In the genomic region with DNA sequence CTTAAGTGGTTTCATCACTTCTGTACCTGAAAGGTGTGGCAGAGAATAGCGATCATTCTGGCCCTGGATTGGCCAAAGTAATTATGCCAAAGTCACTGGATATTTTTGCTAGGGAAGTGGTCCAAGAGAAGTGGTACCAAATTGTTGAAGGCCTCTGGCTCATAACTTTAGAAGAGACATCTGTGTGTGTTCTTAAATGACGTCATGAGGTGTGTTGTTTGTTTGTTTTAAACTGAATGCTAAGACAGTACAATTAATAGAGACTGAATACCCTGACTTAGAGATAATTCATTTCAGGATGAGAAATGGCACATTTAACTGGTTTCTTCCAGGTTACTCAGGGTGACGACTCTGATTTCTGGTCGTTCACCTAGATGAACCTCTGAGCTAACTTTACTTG, we compare ENCODE assay signal across 1 cellular context.
TF ChIP-seq lines count a peak whose summit lies in the region.

No MANE protein-coding gene starts in this region.

TF ChIP-seq in HepG2, 621 proteins besides CTCF, POLR2A, EP300 and RAD21 (continued from another document):
- TF ChIP-seq, protein P1, sequence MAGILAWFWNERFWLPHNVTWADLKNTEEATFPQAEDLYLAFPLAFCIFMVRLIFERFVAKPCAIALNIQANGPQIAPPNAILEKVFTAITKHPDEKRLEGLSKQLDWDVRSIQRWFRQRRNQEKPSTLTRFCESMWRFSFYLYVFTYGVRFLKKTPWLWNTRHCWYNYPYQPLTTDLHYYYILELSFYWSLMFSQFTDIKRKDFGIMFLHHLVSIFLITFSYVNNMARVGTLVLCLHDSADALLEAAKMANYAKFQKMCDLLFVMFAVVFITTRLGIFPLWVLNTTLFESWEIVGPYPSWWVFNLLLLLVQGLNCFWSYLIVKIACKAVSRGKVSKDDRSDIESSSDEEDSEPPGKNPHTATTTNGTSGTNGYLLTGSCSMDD (CRISPR knock-in tag; IDR thresholded peaks at IDR 0.05): no peak
- no peak for TF ChIP-seq ZNF136 (CRISPR knock-in tag; IDR thresholded peaks at IDR 0.05; ENCODE audit: low read depth)
- 0 out of 2 replicates have a peak, but pooled peaks have one; percentile 1 for TF ChIP-seq TGIF2 (CRISPR knock-in tag; IDR thresholded peaks at IDR 0.05)
- TF ChIP-seq, protein P2, sequence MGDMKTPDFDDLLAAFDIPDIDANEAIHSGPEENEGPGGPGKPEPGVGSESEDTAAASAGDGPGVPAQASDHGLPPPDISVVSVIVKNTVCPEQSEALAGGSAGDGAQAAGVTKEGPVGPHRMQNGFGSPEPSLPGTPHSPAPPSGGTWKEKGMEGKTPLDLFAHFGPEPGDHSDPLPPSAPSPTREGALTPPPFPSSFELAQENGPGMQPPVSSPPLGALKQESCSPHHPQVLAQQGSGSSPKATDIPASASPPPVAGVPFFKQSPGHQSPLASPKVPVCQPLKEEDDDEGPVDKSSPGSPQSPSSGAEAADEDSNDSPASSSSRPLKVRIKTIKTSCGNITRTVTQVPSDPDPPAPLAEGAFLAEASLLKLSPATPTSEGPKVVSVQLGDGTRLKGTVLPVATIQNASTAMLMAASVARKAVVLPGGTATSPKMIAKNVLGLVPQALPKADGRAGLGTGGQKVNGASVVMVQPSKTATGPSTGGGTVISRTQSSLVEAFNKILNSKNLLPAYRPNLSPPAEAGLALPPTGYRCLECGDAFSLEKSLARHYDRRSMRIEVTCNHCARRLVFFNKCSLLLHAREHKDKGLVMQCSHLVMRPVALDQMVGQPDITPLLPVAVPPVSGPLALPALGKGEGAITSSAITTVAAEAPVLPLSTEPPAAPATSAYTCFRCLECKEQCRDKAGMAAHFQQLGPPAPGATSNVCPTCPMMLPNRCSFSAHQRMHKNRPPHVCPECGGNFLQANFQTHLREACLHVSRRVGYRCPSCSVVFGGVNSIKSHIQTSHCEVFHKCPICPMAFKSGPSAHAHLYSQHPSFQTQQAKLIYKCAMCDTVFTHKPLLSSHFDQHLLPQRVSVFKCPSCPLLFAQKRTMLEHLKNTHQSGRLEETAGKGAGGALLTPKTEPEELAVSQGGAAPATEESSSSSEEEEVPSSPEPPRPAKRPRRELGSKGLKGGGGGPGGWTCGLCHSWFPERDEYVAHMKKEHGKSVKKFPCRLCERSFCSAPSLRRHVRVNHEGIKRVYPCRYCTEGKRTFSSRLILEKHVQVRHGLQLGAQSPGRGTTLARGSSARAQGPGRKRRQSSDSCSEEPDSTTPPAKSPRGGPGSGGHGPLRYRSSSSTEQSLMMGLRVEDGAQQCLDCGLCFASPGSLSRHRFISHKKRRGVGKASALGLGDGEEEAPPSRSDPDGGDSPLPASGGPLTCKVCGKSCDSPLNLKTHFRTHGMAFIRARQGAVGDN (CRISPR knock-in tag; IDR thresholded peaks at IDR 0.05): no peak
- no peak for TF ChIP-seq ZNF616 (CRISPR knock-in tag; IDR thresholded peaks at IDR 0.05; ENCODE audit: low read depth)
- TF ChIP-seq BCL6 (CRISPR knock-in tag; IDR thresholded peaks at IDR 0.05): no peak
